In the genomic region with DNA sequence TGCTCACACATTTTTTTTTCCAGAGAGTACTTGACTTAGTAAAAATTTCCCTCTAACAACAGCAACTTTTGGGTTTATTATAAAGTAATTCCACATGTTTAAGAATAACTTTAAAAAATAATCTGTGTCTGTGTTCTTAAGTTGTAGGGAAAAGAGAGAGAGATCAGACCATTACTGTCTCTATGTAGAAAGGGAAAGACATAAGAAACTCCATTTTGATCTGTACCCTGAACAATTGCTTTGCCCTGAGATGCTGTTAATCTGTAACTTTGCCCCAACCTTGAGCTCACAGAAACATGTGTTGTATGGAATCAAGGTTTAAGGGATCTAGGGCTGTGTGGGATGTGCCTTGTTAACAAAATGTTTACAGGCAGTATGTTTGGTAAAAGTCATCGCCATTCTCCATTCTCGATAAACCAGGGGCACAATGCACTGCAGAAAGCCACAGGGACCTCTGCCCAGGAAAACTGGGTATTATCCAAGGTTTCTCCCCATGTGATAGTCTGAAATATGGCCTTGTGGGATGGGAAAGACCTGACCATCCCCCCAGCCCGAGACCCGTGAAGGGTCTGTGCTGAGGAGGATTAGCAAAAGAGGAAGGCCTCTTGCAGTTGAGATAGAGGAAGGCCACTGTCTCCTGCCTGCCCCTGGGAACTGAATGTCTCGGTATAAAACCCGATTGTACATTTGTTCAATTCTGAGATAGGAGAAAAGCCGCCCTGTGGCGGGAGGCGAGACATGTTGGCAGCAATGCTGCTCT, we compare ENCODE assay signal across 1 cellular context.
A peak's percentile ranks its signal among the peaks of the same experiment; 100 is the strongest.
TF ChIP-seq lines count a peak whose summit lies in the region.

No MANE protein-coding gene starts in this region.

TF ChIP-seq in HepG2, 621 proteins besides CTCF, POLR2A, EP300 and RAD21:
- TF ChIP-seq, protein P1, sequence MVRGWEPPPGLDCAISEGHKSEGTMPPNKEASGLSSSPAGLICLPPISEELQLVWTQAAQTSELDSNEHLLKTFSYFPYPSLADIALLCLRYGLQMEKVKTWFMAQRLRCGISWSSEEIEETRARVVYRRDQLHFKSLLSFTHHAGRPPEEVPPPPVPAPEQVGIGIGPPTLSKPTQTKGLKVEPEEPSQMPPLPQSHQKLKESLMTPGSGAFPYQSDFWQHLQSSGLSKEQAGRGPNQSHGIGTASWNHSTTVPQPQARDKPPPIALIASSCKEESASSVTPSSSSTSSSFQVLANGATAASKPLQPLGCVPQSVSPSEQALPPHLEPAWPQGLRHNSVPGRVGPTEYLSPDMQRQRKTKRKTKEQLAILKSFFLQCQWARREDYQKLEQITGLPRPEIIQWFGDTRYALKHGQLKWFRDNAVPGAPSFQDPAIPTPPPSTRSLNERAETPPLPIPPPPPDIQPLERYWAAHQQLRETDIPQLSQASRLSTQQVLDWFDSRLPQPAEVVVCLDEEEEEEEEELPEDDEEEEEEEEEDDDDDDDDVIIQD (CRISPR knock-in tag; IDR thresholded peaks at IDR 0.05; ENCODE audit: low read depth) = peak; percentile 70; the same call in 1 of the 2 replicates
